In genomic region chr2:11578081-11578948, GRCh38 we compare ENCODE assay signal across 18 cellular contexts. TPM values are rescaled to one million over a fixed set of nuclear protein-coding genes. Genes with fewer than 3 reads are reported as not detected.
"Had no signal": no experiment of that assay in that cellular context is flagged by ENCODE, and none has a peak within 500 bp of the region (broad histone marks: within the 10 kb centered on the region; RNA-seq: fewer than 3 reads in every experiment).

No MANE protein-coding gene starts in this region.

- H3K4me3 Mint-ChIP-seq: activated CD8-positive, alpha-beta T cell treated with anti-CD3 and anti-CD28 coated beads for 36 hours; activated naive CD8-positive, alpha-beta T cell treated with anti-CD3 and anti-CD28 coated beads for 36 hours; activated T-helper 17 cell treated with anti-CD3 and anti-CD28 coated beads, Interleukin-2, amount 50 U/mL, for 72 hours; effector memory CD8-positive, alpha-beta T cell; naive thymus-derived CD4-positive, alpha-beta T cell; T-helper 2 cell treated with Interferon-gamma antibody and Interleukin-4, amounts not matched to agents 5 μg/mL and 100 μg/mL, for 36 hours; WTC11 had no signal

- H3K4me3 ChIP-seq: cardiac muscle cell, thyroid gland, vagina had no signal

- H3K4me1 ChIP-seq: thyroid gland had no signal

- H3K4me1 Mint-ChIP-seq: activated T-helper 17 cell treated with anti-CD3 and anti-CD28 coated beads, Interleukin-2, amount 50 U/mL, for 72 hours; naive thymus-derived CD4-positive, alpha-beta T cell had no signal

- H3K27ac ChIP-seq: cardiac muscle cell, parathyroid adenoma, thyroid gland, vagina had no signal

- H2AFZ ChIP-seq: parathyroid adenoma had no signal

- DNase-seq: activated CD4-positive, alpha-beta T cell treated with anti-CD3 and anti-CD28 coated beads for 48 hours; activated CD8-positive, alpha-beta T cell treated with anti-CD3 and anti-CD28 coated beads for 36 hours; activated naive CD4-positive, alpha-beta T cell; activated naive CD8-positive, alpha-beta T cell treated with anti-CD3 and anti-CD28 coated beads for 36 hours; activated T-cell treated with anti-CD3 and anti-CD28 coated beads, Interleukin-2, amount 50 U/mL, for 1 hour; amniotic stem cell; effector memory CD8-positive, alpha-beta T cell; mesenchymal stem cell; naive thymus-derived CD4-positive, alpha-beta T cell; stimulated activated CD4-positive, alpha-beta T cell treated with anti-CD3 and anti-CD28 coated beads, Interleukin-2, amount 100 ng/mL, for 24 hours; stimulated activated naive CD4-positive, alpha-beta T cell treated with Interleukin-2 at 50 U/mL for 16 hours; thyroid gland had no signal

- H3K36me3 ChIP-seq: thyroid gland, vagina had no signal

- H3K27me3 ChIP-seq: cardiac muscle cell, thyroid gland, vagina had no signal

- H3K9me3 ChIP-seq: thyroid gland, vagina had no signal

- H3K9me3 Mint-ChIP-seq: activated CD8-positive, alpha-beta T cell treated with anti-CD3 and anti-CD28 coated beads for 36 hours; activated naive CD8-positive, alpha-beta T cell treated with anti-CD3 and anti-CD28 coated beads for 36 hours; activated T-helper 17 cell treated with anti-CD3 and anti-CD28 coated beads, Interleukin-2, amount 50 U/mL, for 72 hours; effector memory CD8-positive, alpha-beta T cell; naive thymus-derived CD4-positive, alpha-beta T cell; T-helper 2 cell treated with Interferon-gamma antibody and Interleukin-4, amounts not matched to agents 5 μg/mL and 100 μg/mL, for 36 hours; WTC11 had no signal

- H3K27ac Mint-ChIP-seq: activated CD8-positive, alpha-beta T cell treated with anti-CD3 and anti-CD28 coated beads for 36 hours; activated naive CD8-positive, alpha-beta T cell treated with anti-CD3 and anti-CD28 coated beads for 36 hours; activated T-helper 17 cell treated with anti-CD3 and anti-CD28 coated beads, Interleukin-2, amount 50 U/mL, for 72 hours; effector memory CD8-positive, alpha-beta T cell; naive thymus-derived CD4-positive, alpha-beta T cell; T-helper 2 cell treated with Interferon-gamma antibody and Interleukin-4, amounts not matched to agents 5 μg/mL and 100 μg/mL, for 36 hours had no signal

- H3K9ac ChIP-seq: parathyroid adenoma had no signal

- H3K27me3 Mint-ChIP-seq: activated naive CD8-positive, alpha-beta T cell treated with anti-CD3 and anti-CD28 coated beads for 36 hours had no signal

- H3K36me3 Mint-ChIP-seq: activated naive CD8-positive, alpha-beta T cell treated with anti-CD3 and anti-CD28 coated beads for 36 hours; naive thymus-derived CD4-positive, alpha-beta T cell had no signal

- H3K79me2 ChIP-seq: parathyroid adenoma had no signal

- ATAC-seq: activated CD8-positive, alpha-beta T cell treated with anti-CD3 and anti-CD28 coated beads for 36 hours; activated T-helper 17 cell treated with anti-CD3 and anti-CD28 coated beads, Interleukin-2, amount 50 U/mL, for 72 hours; effector memory CD8-positive, alpha-beta T cell; naive thymus-derived CD4-positive, alpha-beta T cell; WTC11 had no signal

RNA-seq across cellular contexts. Expression of gene GREB1, which starts 44.5 kb away (rescaled TPM):
- polyA plus RNA-seq: naive thymus-derived CD4-positive, alpha-beta T cell had no signal
